ENCODE assay signal across 14 cellular contexts in genomic region chr2:27958711-27959378, GRCh38.
A peak's percentile ranks its signal among the peaks of the same experiment; 100 is the strongest.
DNase-seq lines count a peak whose midpoint lies in the region; ATAC-seq, FAIRE-seq and TF ChIP-seq lines count a peak whose summit lies in the region.
"Had no signal": no experiment of that assay in that cellular context is flagged by ENCODE, and none has a peak within 500 bp of the region (broad histone marks: within the 10 kb centered on the region; RNA-seq: fewer than 3 reads in every experiment).

No MANE protein-coding gene starts in this region.

- no peaks in the 10 kb centered on the region for H3K9me3 Mint-ChIP-seq in activated naive CD8-positive, alpha-beta T cell (ENCODE audit: low read depth)
- peaks cover 3% of the 10 kb centered on the region for H3K9me3 Mint-ChIP-seq in activated naive CD8-positive, alpha-beta T cell treated with anti-CD3 and anti-CD28 coated beads for 36 hours
- H3K9me3 Mint-ChIP-seq in activated CD4-positive, alpha-beta memory T cell treated with anti-CD3 and anti-CD28 coated beads, Interleukin-2, amount 10 ng/mL, durations not matched to agents 7 days and 5 days: peaks cover 6% of the 10 kb centered on the region

- no peak overlapping the region for H3K4me3 ChIP-seq in left lung
- H3K4me3 ChIP-seq in upper lobe of right lung: no peak overlapping the region
- H3K4me3 ChIP-seq: GM12878 had no signal

- H3K4me1 ChIP-seq in left lung: peaks cover 39 to 75% of the 10 kb centered on the region in 2 donors
- peaks cover 64% of the 10 kb centered on the region for H3K4me1 ChIP-seq in upper lobe of right lung
- H3K4me1 ChIP-seq in foreskin keratinocyte: peaks cover 57% of the 10 kb centered on the region

- ATAC-seq in left lung (peak; percentile 55), upper lobe of right lung (peak; percentile 61), foreskin keratinocyte (no peak)
- ATAC-seq: GM12878 had no signal

- H3K27me3 ChIP-seq in left lung: no peaks in the 10 kb centered on the region
- H3K27me3 ChIP-seq in upper lobe of right lung: no peaks in the 10 kb centered on the region
- no peaks in the 10 kb centered on the region for H3K27me3 ChIP-seq in foreskin keratinocyte

- no peaks in the 10 kb centered on the region for H3K27me3 Mint-ChIP-seq in activated naive CD8-positive, alpha-beta T cell
- H3K27me3 Mint-ChIP-seq in activated naive CD8-positive, alpha-beta T cell treated with anti-CD3 and anti-CD28 coated beads for 36 hours: no peaks in the 10 kb centered on the region
- no peaks in the 10 kb centered on the region for H3K27me3 Mint-ChIP-seq in activated CD4-positive, alpha-beta memory T cell treated with anti-CD3 and anti-CD28 coated beads, Interleukin-2, amount 10 ng/mL, durations not matched to agents 7 days and 5 days

- FAIRE-seq in frontal cortex (lab: Jason Lieb, UNC): no peak
- FAIRE-seq: GM12878, H1 had no signal

- peaks cover 70% of the 10 kb centered on the region for H3K4me1 Mint-ChIP-seq in activated naive CD8-positive, alpha-beta T cell (ENCODE audit: low read depth)
- H3K4me1 Mint-ChIP-seq in activated naive CD8-positive, alpha-beta T cell treated with anti-CD3 and anti-CD28 coated beads for 36 hours: peaks cover 67% of the 10 kb centered on the region
- peaks cover 82% of the 10 kb centered on the region for H3K4me1 Mint-ChIP-seq in activated CD4-positive, alpha-beta memory T cell treated with anti-CD3 and anti-CD28 coated beads, Interleukin-2, amount 10 ng/mL, durations not matched to agents 7 days and 5 days

- H3K36me3 ChIP-seq in left lung (no peaks in the 10 kb centered on the region), upper lobe of right lung (no peaks in the 10 kb centered on the region)

- peak overlapping the region; percentile 23 for H3K4me3 Mint-ChIP-seq in activated naive CD8-positive, alpha-beta T cell
- no peak overlapping the region for H3K4me3 Mint-ChIP-seq in activated naive CD8-positive, alpha-beta T cell treated with anti-CD3 and anti-CD28 coated beads for 36 hours
- H3K4me3 Mint-ChIP-seq in activated CD4-positive, alpha-beta memory T cell treated with anti-CD3 and anti-CD28 coated beads, Interleukin-2, amount 10 ng/mL, durations not matched to agents 7 days and 5 days: peak overlapping the region; percentile 39

- peaks cover 9% of the 10 kb centered on the region for H3K36me3 Mint-ChIP-seq in activated naive CD8-positive, alpha-beta T cell
- H3K36me3 Mint-ChIP-seq in activated naive CD8-positive, alpha-beta T cell treated with anti-CD3 and anti-CD28 coated beads for 36 hours: peaks cover 25% of the 10 kb centered on the region
- peaks cover 24% of the 10 kb centered on the region for H3K36me3 Mint-ChIP-seq in activated CD4-positive, alpha-beta memory T cell treated with anti-CD3 and anti-CD28 coated beads, Interleukin-2, amount 10 ng/mL, durations not matched to agents 7 days and 5 days (ENCODE audit: low read depth)

- CTCF ChIA-PET in activated CD4-positive, alpha-beta memory T cell treated with anti-CD3 and anti-CD28 coated beads, Interleukin-2, amount 10 ng/mL, durations not matched to agents 7 days and 5 days (lab: Charles Lee): interaction anchor here (0.9 kb wide), 1 partner anchor 236 kb away, joined by 3 read pairs; no protein-coding TSS in a partner anchor

- no peak overlapping the region for H3K27ac Mint-ChIP-seq in activated naive CD8-positive, alpha-beta T cell
- H3K27ac Mint-ChIP-seq in activated naive CD8-positive, alpha-beta T cell treated with anti-CD3 and anti-CD28 coated beads for 36 hours: no peak overlapping the region
- H3K27ac Mint-ChIP-seq in activated CD4-positive, alpha-beta memory T cell treated with anti-CD3 and anti-CD28 coated beads, Interleukin-2, amount 10 ng/mL, durations not matched to agents 7 days and 5 days: peak overlapping the region; percentile 90

- TF ChIP-seq CTCF in left lung (IDR thresholded peaks at IDR 0.05) (no peak), upper lobe of right lung (IDR thresholded peaks at IDR 0.05) (no peak), foreskin keratinocyte (conservative IDR thresholded peaks at IDR 0.05) (no peak)

- intact Hi-C loops in left lung (cut with DNase I): no loop called here
- intact Hi-C loops in upper lobe of right lung (cut with DNase I): no loop called here

- POLR2A ChIA-PET in activated CD4-positive, alpha-beta memory T cell treated with anti-CD3 and anti-CD28 coated beads, Interleukin-2, amount 10 ng/mL, durations not matched to agents 7 days and 5 days (lab: Charles Lee): interaction anchor here (0.9 to 3.1 kb wide), 3 partner anchors 14 to 69 kb away, joined by 4 to 19 read pairs (median 4); partner anchors contain the start of genes BABAM2 and RBKS

- H3K27ac ChIP-seq in left lung (peak overlapping the region; percentile 67 to 85), upper lobe of right lung (no peak overlapping the region), foreskin keratinocyte (no peak overlapping the region)

- DNase-seq in activated naive CD8-positive, alpha-beta T cell treated with anti-CD3 and anti-CD28 coated beads for 36 hours: no peak
- no peak for DNase-seq in activated CD4-positive, alpha-beta memory T cell treated with anti-CD3 and anti-CD28 coated beads, Interleukin-2, amount 10 ng/mL, durations not matched to agents 7 days and 5 days
- DNase-seq in left lung: no peak
- DNase-seq in upper lobe of right lung: no peak
- DNase-seq in frontal cortex (ENCODE audit: low spot score in 2 of 2): no peak
- no peak for DNase-seq in cerebellar cortex (ENCODE audit: low spot score)
- no peak for DNase-seq in foreskin keratinocyte
- DNase-seq: DMS 273 treated with DMSO at 0.1 percent for 48 hours; NCI-H1048; RPMI8226; stimulated activated CD8-positive, alpha-beta memory T cell treated with anti-CD3 and anti-CD28 coated beads, Interleukin-4, amount 100 ng/mL, for 48 hours had no signal

- H3K9me3 ChIP-seq in left lung (no peaks in the 10 kb centered on the region), upper lobe of right lung (no peaks in the 10 kb centered on the region)

Comparison
In these comparisons a context has a peak if more than half of its experiments do, and no peak if none do; other contexts are left out.
1. H3K27ac ChIP-seq: peak in left lung (2 of 2); none in upper lobe of right lung (single experiment) and foreskin keratinocyte (single experiment).